Comparison of ENCODE assay signal across 10 cellular contexts in genomic region chr11:64086263-64086938, GRCh38. TPM values are rescaled to one million over a fixed set of nuclear protein-coding genes. Genes with fewer than 3 reads are reported as not detected.
DNase-seq lines count a peak whose midpoint lies in the region; ATAC-seq and TF ChIP-seq lines count a peak whose summit lies in the region.
"Had no signal": no experiment of that assay in that cellular context is flagged by ENCODE, and none has a peak within 500 bp of the region (broad histone marks: within the 10 kb centered on the region; RNA-seq: fewer than 3 reads in every experiment).

No MANE protein-coding gene starts in this region.

- H3K27me3 Mint-ChIP-seq in stimulated activated naive CD8-positive, alpha-beta T cell treated with anti-CD3 and anti-CD28 coated beads, Interleukin-15, amount 100 ng/mL, for 72 hours = no peaks in the 10 kb centered on the region

- H3K4me3 ChIP-seq in fibroblast of villous mesenchyme (ENCODE audit: low read depth, low read length) (no peak overlapping the region), skeletal muscle cell (ENCODE audit: low read depth, low read length) (no peak overlapping the region)

- no peak overlapping the region for H3K4me3 Mint-ChIP-seq in stimulated activated naive CD8-positive, alpha-beta T cell treated with anti-CD3 and anti-CD28 coated beads, Interleukin-15, amount 100 ng/mL, for 72 hours

- DNase-seq in DMS 273 (lab: John Stamatoyannopoulos, UW; ENCODE audit: unreplicated experiment) (peak; percentile 58), DMS 273 treated with DMSO at 0.1 percent for 48 hours (lab: John Stamatoyannopoulos, UW) (no peak), NCI-H2107 treated with DMSO at 0.1 percent for 48 hours (lab: John Stamatoyannopoulos, UW; ENCODE audit: unreplicated experiment) (peak; percentile 27), fibroblast of villous mesenchyme (ENCODE audit: low read depth) (peak; percentile 56), skeletal muscle cell (ENCODE audit: low read depth) (peak; percentile 23)
- no peak for DNase-seq in stimulated activated naive CD8-positive, alpha-beta T cell treated with anti-CD3 and anti-CD28 coated beads, Interleukin-15, amount 100 ng/mL, for 72 hours
- DNase-seq: mesendoderm, SIG-M5 had no signal

- ATAC-seq in HG03439 (IDR thresholded peaks at IDR 0.05; ENCODE audit: unreplicated experiment) (no peak), GM18498 (IDR thresholded peaks at IDR 0.05; ENCODE audit: unreplicated experiment) (no peak)
- no peak for ATAC-seq in stimulated activated naive CD8-positive, alpha-beta T cell treated with anti-CD3 and anti-CD28 coated beads, Interleukin-15, amount 100 ng/mL, for 72 hours

- H3K9me3 Mint-ChIP-seq in stimulated activated naive CD8-positive, alpha-beta T cell treated with anti-CD3 and anti-CD28 coated beads, Interleukin-15, amount 100 ng/mL, for 72 hours = no peaks in the 10 kb centered on the region

- H3K4me1 Mint-ChIP-seq in stimulated activated naive CD8-positive, alpha-beta T cell treated with anti-CD3 and anti-CD28 coated beads, Interleukin-15, amount 100 ng/mL, for 72 hours = peaks cover 17% of the 10 kb centered on the region

- no peak for TF ChIP-seq CTCF in fibroblast of villous mesenchyme (IDR thresholded peaks at IDR 0.05; ENCODE audit: insufficient read depth, low read depth, low read length)

- peak overlapping the region in 1 of 2 donors; percentile 38 for H3K27ac Mint-ChIP-seq in stimulated activated naive CD8-positive, alpha-beta T cell treated with anti-CD3 and anti-CD28 coated beads, Interleukin-15, amount 100 ng/mL, for 72 hours

RNA-seq across cellular contexts. Expression of gene FLRT1, which starts 50.7 kb away (rescaled TPM):
- total RNA-seq in fibroblast of villous mesenchyme = under 0.01 TPM in 2 replicates

Comparison
In these comparisons a context has a peak if more than half of its experiments do, and no peak if none do; other contexts are left out.
1. DNase-seq: peak in DMS 273 (single experiment), NCI-H2107 treated with DMSO at 0.1 percent for 48 hours (single experiment), fibroblast of villous mesenchyme (single experiment) and skeletal muscle cell (single experiment); none in DMS 273 treated with DMSO at 0.1 percent for 48 hours (single experiment) and stimulated activated naive CD8-positive, alpha-beta T cell treated with anti-CD3 and anti-CD28 coated beads, Interleukin-15, amount 100 ng/mL, for 72 hours (0 of 2).